1 cellular context compared by ENCODE assay signal in genomic region chr14:22821193-22822016, GRCh38.
A peak's percentile ranks its signal among the peaks of the same experiment; 100 is the strongest.
TF ChIP-seq lines count a peak whose summit lies in the region.

No MANE protein-coding gene starts in this region.

TF ChIP-seq in HepG2, 621 proteins besides CTCF, POLR2A, EP300 and RAD21 (continued from another document and continues in another):
- TF ChIP-seq ZNF142 (CRISPR knock-in tag; IDR thresholded peaks at IDR 0.05), result peak; percentile 74; the same call in 1 of the 2 replicates
- TF ChIP-seq ZNF431 (CRISPR knock-in tag; IDR thresholded peaks at IDR 0.05; ENCODE audit: borderline replicate concordance, low read depth), result no peak
- TF ChIP-seq KDM5A (IDR thresholded peaks at IDR 0.05; ENCODE audit: borderline replicate concordance, low read length), result no peak
- peak; percentile 69 for TF ChIP-seq SAP130 (CRISPR knock-in tag; IDR thresholded peaks at IDR 0.05; ENCODE audit: low read depth)
- no peak for TF ChIP-seq TRIM24 (CRISPR knock-in tag; IDR thresholded peaks at IDR 0.05)
- TF ChIP-seq SMAD1 (CRISPR knock-in tag; IDR thresholded peaks at IDR 0.05; ENCODE audit: borderline replicate concordance, low read depth), result peak; percentile 85; the same call in 1 of the 2 replicates
- peak; percentile 65 for TF ChIP-seq ZNF280D (CRISPR knock-in tag; IDR thresholded peaks at IDR 0.05)
- no peak for TF ChIP-seq SMC3 (IDR thresholded peaks at IDR 0.05; ENCODE audit: low read length)
- TF ChIP-seq PAWR (CRISPR knock-in tag; IDR thresholded peaks at IDR 0.05; ENCODE audit: borderline replicate concordance), result 0 out of 2 replicates have a peak, but pooled peaks have one; percentile 86
- no peak for TF ChIP-seq HOXA9 (CRISPR knock-in tag; IDR thresholded peaks at IDR 0.05; ENCODE audit: borderline replicate concordance)
- peak; percentile 67 for TF ChIP-seq ZNF644 (CRISPR knock-in tag; IDR thresholded peaks at IDR 0.05; ENCODE audit: low read depth)
- TF ChIP-seq RXRB (CRISPR knock-in tag; IDR thresholded peaks at IDR 0.05; ENCODE audit: borderline replicate concordance), result peak; percentile 81
- TF ChIP-seq SIN3A (IDR thresholded peaks at IDR 0.05; ENCODE audit: borderline replicate concordance, low read depth, low read length), result 0 out of 2 replicates have a peak, but pooled peaks have one; percentile 19
- no peak for TF ChIP-seq ZNF121 (CRISPR knock-in tag; IDR thresholded peaks at IDR 0.05)
- TF ChIP-seq ZNF674 (CRISPR knock-in tag; IDR thresholded peaks at IDR 0.05; ENCODE audit: low read depth), result 0 out of 2 replicates have a peak, but pooled peaks have one; percentile 59
- peak; percentile 68; the same call in 1 of the 2 replicates for TF ChIP-seq SNAI1 (CRISPR knock-in tag; IDR thresholded peaks at IDR 0.05; ENCODE audit: borderline replicate concordance)
- no peak for TF ChIP-seq CAMTA2 (CRISPR knock-in tag; IDR thresholded peaks at IDR 0.05; ENCODE audit: borderline replicate concordance)
- no peak; the same call in 1 of the 2 replicates for TF ChIP-seq ZNF740 (CRISPR knock-in tag; IDR thresholded peaks at IDR 0.05)
- no peak for TF ChIP-seq GPBP1L1 (CRISPR knock-in tag; IDR thresholded peaks at IDR 0.05)
- TF ChIP-seq MATR3 (CRISPR knock-in tag; IDR thresholded peaks at IDR 0.05), result no peak
- no peak for TF ChIP-seq ZNF17 (CRISPR knock-in tag; IDR thresholded peaks at IDR 0.05)
- no peak for TF ChIP-seq PCBP1 (IDR thresholded peaks at IDR 0.05; ENCODE audit: borderline replicate concordance, low read depth, low read length)
- peak; percentile 88; the same call in 1 of the 2 replicates for TF ChIP-seq ZSCAN31 (CRISPR knock-in tag; IDR thresholded peaks at IDR 0.05; ENCODE audit: low read depth)
- no peak for TF ChIP-seq ZNF547 (CRISPR knock-in tag; IDR thresholded peaks at IDR 0.05)
- peak; percentile 80 for TF ChIP-seq NR0B2 (CRISPR knock-in tag; IDR thresholded peaks at IDR 0.05)
- TF ChIP-seq GTF2F1 (IDR thresholded peaks at IDR 0.05; ENCODE audit: low read length), result no peak
- TF ChIP-seq DMTF1 (CRISPR knock-in tag; IDR thresholded peaks at IDR 0.05), result 0 out of 2 replicates have a peak, but pooled peaks have one; percentile 10
- no peak for TF ChIP-seq ZNF597 (CRISPR knock-in tag; IDR thresholded peaks at IDR 0.05)
- peak; percentile 3; the same call in 1 of the 2 replicates for TF ChIP-seq STAG1 (CRISPR knock-in tag; IDR thresholded peaks at IDR 0.05)
- TF ChIP-seq RBFOX2 (IDR thresholded peaks at IDR 0.05; ENCODE audit: low read depth, low read length), result no peak
- peak; percentile 11; the same call in 1 of the 2 replicates for TF ChIP-seq SUZ12 (IDR thresholded peaks at IDR 0.05; ENCODE audit: low read depth, low read length)
- TF ChIP-seq ZNF256 (CRISPR knock-in tag; conservative IDR thresholded peaks at IDR 0.05), result peak; percentile 87; the same call in 1 of the 2 replicates
- no peak for TF ChIP-seq TCF7 (IDR thresholded peaks at IDR 0.05; ENCODE audit: low read depth)
- peak; percentile 49; the same call in 1 of the 2 replicates for TF ChIP-seq UBTF (CRISPR knock-in tag; IDR thresholded peaks at IDR 0.05)
- peak; percentile 92; the same call in 1 of the 2 replicates for TF ChIP-seq ZNF839 (CRISPR knock-in tag; IDR thresholded peaks at IDR 0.05; ENCODE audit: borderline replicate concordance)
- no peak for TF ChIP-seq NPAS2 (CRISPR knock-in tag; IDR thresholded peaks at IDR 0.05; ENCODE audit: borderline replicate concordance)
- no peak for TF ChIP-seq ATF6 (CRISPR knock-in tag; conservative IDR thresholded peaks at IDR 0.05)
- no peak for TF ChIP-seq RFX1 (IDR thresholded peaks at IDR 0.05)
- peak; percentile 55 for TF ChIP-seq DRAP1 (CRISPR knock-in tag; IDR thresholded peaks at IDR 0.05)
